ENCODE assay signal across 8 cellular contexts in the genomic region with DNA sequence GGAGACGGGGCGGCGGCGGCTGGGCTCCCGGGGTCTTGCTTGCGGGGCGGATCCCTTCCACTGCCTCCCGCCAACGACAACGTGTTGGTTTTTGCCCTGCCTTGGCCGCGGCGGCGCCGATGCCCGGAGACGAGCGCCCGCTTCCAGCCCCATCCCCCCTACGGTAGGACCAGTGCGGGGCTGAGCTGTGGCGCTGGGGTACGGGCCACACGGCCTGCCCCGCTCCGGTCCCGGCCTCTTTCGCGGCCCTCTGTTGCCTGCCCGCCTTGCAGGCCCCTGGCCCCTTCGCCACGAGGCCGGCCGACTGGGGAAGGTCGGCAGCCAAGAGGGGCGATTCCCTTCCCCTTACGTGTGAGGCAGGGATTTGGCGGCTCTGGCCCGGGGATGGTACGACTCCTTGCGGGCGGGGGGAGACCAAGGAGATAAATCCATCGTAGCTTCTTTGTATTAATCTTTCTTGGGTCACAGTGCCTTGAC. TPM values are rescaled to one million over a fixed set of nuclear protein-coding genes. Genes with fewer than 3 reads are reported as not detected.
DNase-seq lines count a peak whose midpoint lies in the region; ATAC-seq and TF ChIP-seq lines count a peak whose summit lies in the region.

No MANE protein-coding gene starts in this region.

- peak; percentile 55 for DNase-seq in Caki2 (ENCODE audit: low read depth)
- peak; percentile 33 for DNase-seq in HT1080 (ENCODE audit: low read depth)
- DNase-seq in effector CD4-positive, alpha-beta T cell: peak; percentile 28
- DNase-seq in medulla oblongata (ENCODE audit: extremely low spot score): peak; percentile 40
- peak; percentile 5 for DNase-seq in stimulated activated CD8-positive, alpha-beta memory T cell treated with anti-CD3 and anti-CD28 coated beads, Interleukin-7, amount 100 ng/mL, for 24 hours (ENCODE audit: low read depth)
- DNase-seq in cerebellar nuclear complex (lab: John Stamatoyannopoulos, UW): no peak

- H3K4me3 ChIP-seq in WI38 (ENCODE audit: low read depth, low read length): peak overlapping the region; percentile 71

- TF ChIP-seq CTCF in WI38 (IDR thresholded peaks at IDR 0.05; ENCODE audit: low read depth, low read length): no peak

- ATAC-seq in GM21367 (IDR thresholded peaks at IDR 0.05; ENCODE audit: unreplicated experiment): peak; percentile 10

- in situ Hi-C loops in Caki2 (cut with HindIII; ENCODE audit: low pct_unique_long_range_greater_than_20kb, low sequenced_read_pairs): no loop called here

RNA-seq across cellular contexts. Expression of a gene that starts 0.5 kb away (rescaled TPM):
- total RNA-seq in Caki2 (2014; rRNA removed; shearing (Covaris generic); ENCODE audit: low replicate concordance): 341 and 380 TPM in 2 replicates
- 333 and 408 TPM in 2 replicates for total RNA-seq in HT1080 (2014; rRNA removed; shearing (Covaris generic))
- polyA plus RNA-seq in HT1080 (2015; cell fraction: cytosol; rRNA removed): 372 and 382 TPM in 2 replicates
- polyA plus RNA-seq in HT1080 (2015; cell fraction: nucleus; rRNA removed): 333 and 343 TPM in 2 replicates

RNA-seq across cellular contexts. Expression of a gene that starts 35.2 kb away (rescaled TPM):
- 0.84 and 5.4 TPM in 2 replicates for total RNA-seq in Caki2 (2014; rRNA removed; shearing (Covaris generic); ENCODE audit: low replicate concordance)
- total RNA-seq in HT1080 (2014; rRNA removed; shearing (Covaris generic)): 7.2 and 7.6 TPM in 2 replicates
- 7.5 and 7.7 TPM in 2 replicates for polyA plus RNA-seq in HT1080 (2015; cell fraction: cytosol; rRNA removed)
- 7.1 and 10.0 TPM in 2 replicates for polyA plus RNA-seq in HT1080 (2015; cell fraction: nucleus; rRNA removed)

Comparison
In these comparisons a context has a peak if more than half of its experiments do, and no peak if none do; other contexts are left out.
1. DNase-seq: peak in Caki2 (single experiment), HT1080 (single experiment), effector CD4-positive, alpha-beta T cell (single experiment), medulla oblongata (single experiment) and stimulated activated CD8-positive, alpha-beta memory T cell treated with anti-CD3 and anti-CD28 coated beads, Interleukin-7, amount 100 ng/mL, for 24 hours (single experiment); none in cerebellar nuclear complex (0 of 2).